8 cellular contexts compared by ENCODE assay signal in genomic region chr9:68705636-68706578, GRCh38. TPM values are rescaled to one million over a fixed set of nuclear protein-coding genes. Genes with fewer than 3 reads are reported as not detected.
DNase-seq lines count a peak whose midpoint lies in the region; ATAC-seq and TF ChIP-seq lines count a peak whose summit lies in the region.

No MANE protein-coding gene starts in this region.

- in situ Hi-C loops in KBM-7 (cut with MboI; ENCODE audit: low pct_unique_long_range_greater_than_20kb, low sequenced_read_pairs), result loop anchor here (25.0 kb wide), 1 partner anchor 306 kb away; the partner anchor contains the start of gene PRKACG

- H3K36me3 ChIP-seq in hepatocyte (replicated peaks; ENCODE audit: insufficient read depth, low read depth) (no peaks in the 10 kb centered on the region), sigmoid colon (no peaks in the 10 kb centered on the region)

- H3K4me3 Mint-ChIP-seq in activated naive CD8-positive, alpha-beta T cell, result peak overlapping the region; percentile 80

- H3K4me2 ChIP-seq in hepatocyte, result peak overlapping the region; percentile 98

- TF ChIP-seq POLR2A in sigmoid colon (IDR thresholded peaks at IDR 0.05), result no peak

- DNase-seq in CMK (ENCODE audit: low read depth) (peak; percentile 22), KBM-7 (peak; percentile 33), hepatocyte (ENCODE audit: low spot score) (peak; percentile 12), sigmoid colon (peak; percentile 63), RPMI8226 (no peak)

- H3K27me3 ChIP-seq in hepatocyte, result peaks cover 19% of the 10 kb centered on the region
- peaks cover 0 to 9% (median 0%) of the 10 kb centered on the region in 3 donors for H3K27me3 ChIP-seq in sigmoid colon

- H3K4me1 Mint-ChIP-seq in activated naive CD8-positive, alpha-beta T cell (ENCODE audit: low read depth), result peaks cover 14% of the 10 kb centered on the region

- peak overlapping the region; percentile 84 for H3K4me3 ChIP-seq in hepatocyte
- peak overlapping the region; percentile 51 to 88 (median 74) for H3K4me3 ChIP-seq in sigmoid colon

- H3K27me3 Mint-ChIP-seq in activated naive CD8-positive, alpha-beta T cell, result peaks cover 58% of the 10 kb centered on the region

- 3% methylated on average over 48 of the region's 54 CpGs for WGBS in hepatocyte (ENCODE audit: low lambda C conversion rate, missing lambda C conversion rate)
- WGBS in sigmoid colon, 2 donors, result 0% methylated on average over 54 of the region's 54 CpGs

- TF ChIP-seq CTCF in hepatocyte (IDR thresholded peaks at IDR 0.05; ENCODE audit: poor library complexity) (peak; percentile 22), sigmoid colon (IDR thresholded peaks at IDR 0.05) (no peak)

- H3K27ac Mint-ChIP-seq in activated naive CD8-positive, alpha-beta T cell, result no peak overlapping the region

- H3K27ac ChIP-seq in hepatocyte (peak overlapping the region; percentile 80), sigmoid colon (peak overlapping the region; percentile 46 to 88 (median 85))

- intact Hi-C loops in sigmoid colon (cut with DNase I), result loop anchor here (2.0 to 5.0 kb wide), 5 partner anchors 75 to 293 kb away; a partner anchor contains a TSS

- H3K36me3 Mint-ChIP-seq in activated naive CD8-positive, alpha-beta T cell, result no peaks in the 10 kb centered on the region

- H2AFZ ChIP-seq in hepatocyte, result peak overlapping the region; percentile 73

- H3K4me1 ChIP-seq in hepatocyte (ENCODE audit: insufficient read depth) (peaks cover 4% of the 10 kb centered on the region), sigmoid colon (peaks cover 0 to 29% (median 13%) of the 10 kb centered on the region in 4 donors)

- no peaks in the 10 kb centered on the region for H3K9me2 ChIP-seq in hepatocyte (replicated peaks; ENCODE audit: insufficient read depth)

- ATAC-seq in GM21360 (IDR thresholded peaks at IDR 0.05; ENCODE audit: unreplicated experiment) (peak; percentile 0), HG03095 (IDR thresholded peaks at IDR 0.05; ENCODE audit: unreplicated experiment) (no peak)

- no peaks in the 10 kb centered on the region for H4K20me1 ChIP-seq in hepatocyte (ENCODE audit: insufficient read depth, poor library complexity, severe bottlenecking)

- no peaks in the 10 kb centered on the region for H3K9me3 Mint-ChIP-seq in activated naive CD8-positive, alpha-beta T cell (ENCODE audit: low read depth)

- H3K9me3 ChIP-seq in hepatocyte (ENCODE audit: low read depth) (no peaks in the 10 kb centered on the region), sigmoid colon (no peaks in the 10 kb centered on the region)

- peaks cover 29% of the 10 kb centered on the region for H3K79me2 ChIP-seq in hepatocyte

- no peak for TF ChIP-seq EP300 in sigmoid colon (IDR thresholded peaks at IDR 0.05)

RNA-seq across cellular contexts. Expression of gene PIP5K1B, which starts 0.9 kb away (rescaled TPM):
- total RNA-seq in hepatocyte (10.2 and 11.1 TPM in 2 replicates), sigmoid colon (10 to 100 TPM; 10.3 to 23.5 (median 17.5) TPM)
- polyA plus RNA-seq in hepatocyte (2.5 and 3.7 TPM in 2 replicates), sigmoid colon (10 to 100 TPM; 28.0 to 72.6 (median 59.5) TPM)
